ENCODE assay signal across 8 cellular contexts in genomic region chr2:104872866-104873688, GRCh38. TPM values are rescaled to one million over a fixed set of nuclear protein-coding genes. Genes with fewer than 3 reads are reported as not detected.
DNase-seq lines count a peak whose midpoint lies in the region; ATAC-seq, FAIRE-seq and TF ChIP-seq lines count a peak whose summit lies in the region.

No MANE protein-coding gene starts in this region.

- no peaks in the 10 kb centered on the region for H3K36me3 Mint-ChIP-seq in activated naive CD8-positive, alpha-beta T cell treated with anti-CD3 and anti-CD28 coated beads, Interleukin-2, amount 10 ng/mL, durations not matched to agents 7 days and 5 days

- TF ChIP-seq POLR2A in GM12891 (IDR thresholded peaks at IDR 0.05; ENCODE audit: low read depth, low read length) = no peak

- peak; percentile 34 for TF ChIP-seq CTCF in parathyroid adenoma (IDR thresholded peaks at IDR 0.05)

- H3K36me3 ChIP-seq in parathyroid adenoma (ENCODE audit: control insufficient read depth, insufficient read depth, low read length) = no peaks in the 10 kb centered on the region

- H3K9me3 ChIP-seq in parathyroid adenoma (ENCODE audit: control insufficient read depth, low read length) = no peaks in the 10 kb centered on the region

- H3K4me3 ChIP-seq in parathyroid adenoma (ENCODE audit: low read depth, low read length) = peak overlapping the region; percentile 59

- no peaks in the 10 kb centered on the region for H3K4me1 ChIP-seq in parathyroid adenoma

- H3K4me2 ChIP-seq in parathyroid adenoma (ENCODE audit: low read length) = peak overlapping the region; percentile 77

- no peak overlapping the region for H3K27ac ChIP-seq in parathyroid adenoma

- no peaks in the 10 kb centered on the region for H3K9me3 Mint-ChIP-seq in activated naive CD8-positive, alpha-beta T cell treated with anti-CD3 and anti-CD28 coated beads, Interleukin-2, amount 10 ng/mL, durations not matched to agents 7 days and 5 days

- DNase-seq in AG20443 (ENCODE audit: low spot score) (peak; percentile 88), GM12891 (ENCODE audit: insufficient read length, low spot score) (peak; percentile 68), NCI-H2107 treated with DMSO at 0.1 percent for 48 hours (lab: John Stamatoyannopoulos, UW; ENCODE audit: unreplicated experiment) (peak; percentile 34), left cardiac atrium (peak; percentile 68), T-helper 9 cell (no peak)
- DNase-seq in activated naive CD8-positive, alpha-beta T cell treated with anti-CD3 and anti-CD28 coated beads, Interleukin-2, amount 10 ng/mL, durations not matched to agents 7 days and 5 days = peak; percentile 57

- no peak overlapping the region for H3K27ac Mint-ChIP-seq in activated naive CD8-positive, alpha-beta T cell treated with anti-CD3 and anti-CD28 coated beads, Interleukin-2, amount 10 ng/mL, durations not matched to agents 7 days and 5 days

- peaks cover 89% of the 10 kb centered on the region for H3K27me3 Mint-ChIP-seq in activated naive CD8-positive, alpha-beta T cell treated with anti-CD3 and anti-CD28 coated beads, Interleukin-2, amount 10 ng/mL, durations not matched to agents 7 days and 5 days

- H3K9ac ChIP-seq in parathyroid adenoma = no peak overlapping the region

- ATAC-seq in HG02885 (IDR thresholded peaks at IDR 0.05; ENCODE audit: poor library complexity, unreplicated experiment) = peak; percentile 90
- peak; percentile 87 for ATAC-seq in activated naive CD8-positive, alpha-beta T cell treated with anti-CD3 and anti-CD28 coated beads, Interleukin-2, amount 10 ng/mL, durations not matched to agents 7 days and 5 days (ENCODE audit: low read depth)
- peak; percentile 87 to 90 for ATAC-seq in left cardiac atrium

- peaks cover 7% of the 10 kb centered on the region for H3K4me1 Mint-ChIP-seq in activated naive CD8-positive, alpha-beta T cell treated with anti-CD3 and anti-CD28 coated beads, Interleukin-2, amount 10 ng/mL, durations not matched to agents 7 days and 5 days

- H3K4me3 Mint-ChIP-seq in activated naive CD8-positive, alpha-beta T cell treated with anti-CD3 and anti-CD28 coated beads, Interleukin-2, amount 10 ng/mL, durations not matched to agents 7 days and 5 days = peak overlapping the region; percentile 67

- intact Hi-C loops in left cardiac atrium (cut with DNase I) = no loop called here

- peak; percentile 5 for FAIRE-seq in GM12891 (lab: Jason Lieb, UNC)

- H3K27me3 ChIP-seq in parathyroid adenoma (ENCODE audit: control insufficient read depth, insufficient read depth, low read length) = peaks cover 3% of the 10 kb centered on the region

- H3K79me2 ChIP-seq in parathyroid adenoma = no peaks in the 10 kb centered on the region

- POLR2A ChIA-PET in activated naive CD8-positive, alpha-beta T cell treated with anti-CD3 and anti-CD28 coated beads, Interleukin-2, amount 10 ng/mL, durations not matched to agents 7 days and 5 days (lab: Charles Lee) = no interaction called here

- peak overlapping the region; percentile 78 for H2AFZ ChIP-seq in parathyroid adenoma

TF ChIP-seq in GM12891, 5 proteins besides CTCF, POLR2A, EP300 and RAD21:
- TF ChIP-seq POLR2AphosphoS5 (IDR thresholded peaks at IDR 0.05; ENCODE audit: low read depth, low read length) = no peak
- TF ChIP-seq PAX5 (IDR thresholded peaks at IDR 0.05; ENCODE audit: insufficient read depth, low read length, severe bottlenecking) = no peak
- TF ChIP-seq POU2F2 (IDR thresholded peaks at IDR 0.05; ENCODE audit: low read depth, low read length) = no peak
- TF ChIP-seq SPI1 (IDR thresholded peaks at IDR 0.05; ENCODE audit: low read depth, low read length) = no peak
- TF ChIP-seq TAF1 (IDR thresholded peaks at IDR 0.05; ENCODE audit: low read depth, low read length) = no peak
TF ChIP-seq in GM12891: peak in this region for 0.

RNA-seq across cellular contexts. Expression of gene POU3F3, which starts 19.2 kb away (rescaled TPM):
- polyA plus RNA-seq in GM12891 (2012; ENCODE audit: low read depth, missing spikeins) = not detected
- total RNA-seq in activated naive CD8-positive, alpha-beta T cell treated with anti-CD3 and anti-CD28 coated beads, Interleukin-2, amount 10 ng/mL, durations not matched to agents 7 days and 5 days = not detected
- under 1 TPM in 1 of 2 donors, not detected in 1; 0.08 TPM for total RNA-seq in left cardiac atrium
